In genomic region chr1:28259252-28259934, GRCh38 we compare ENCODE assay signal across 1 cellular context.
TF ChIP-seq lines count a peak whose summit lies in the region.

SESN2 (plus strand) TSS chr1:28259518; CDS start chr1:28259848, 330 bp downstream.

TF ChIP-seq in K562, 482 proteins besides CTCF, POLR2A, EP300 and RAD21 (continued from another document and continues in another):
- TF ChIP-seq ZNF280A (IDR thresholded peaks at IDR 0.05; ENCODE audit: low read depth, partially characterized antibody), result no peak
- peak; percentile 100 for TF ChIP-seq ATF4 (CRISPR knock-in tag; IDR thresholded peaks at IDR 0.05)
- no peak for TF ChIP-seq KLF10 (CRISPR knock-in tag; IDR thresholded peaks at IDR 0.05)
- no peak for TF ChIP-seq SNRNP70 (optimal IDR thresholded peaks at IDR 0.05; ENCODE audit: low read depth, low read length)
- no peak for TF ChIP-seq SAFB2 (IDR thresholded peaks at IDR 0.05; ENCODE audit: borderline replicate concordance, low read depth, low read length, severe bottlenecking)
- TF ChIP-seq HSF4 (CRISPR knock-in tag; IDR thresholded peaks at IDR 0.05; ENCODE audit: borderline replicate concordance), result no peak
- TF ChIP-seq ZNF592 (IDR thresholded peaks at IDR 0.05), result no peak
- no peak for TF ChIP-seq STAT5A (IDR thresholded peaks at IDR 0.05; ENCODE audit: borderline replicate concordance, low read length)
- no peak for TF ChIP-seq ZNF277 (CRISPR knock-in tag; IDR thresholded peaks at IDR 0.05; ENCODE audit: borderline replicate concordance)
- no peak for TF ChIP-seq KLF16 (IDR thresholded peaks at IDR 0.05)
- TF ChIP-seq E2F5 (CRISPR knock-in tag; IDR thresholded peaks at IDR 0.05), result 0 out of 2 replicates have a peak, but pooled peaks have one; percentile 54
- TF ChIP-seq L3MBTL2 (IDR thresholded peaks at IDR 0.05), result no peak
- no peak for TF ChIP-seq TFAM (CRISPR knock-in tag; conservative IDR thresholded peaks at IDR 0.05)
- TF ChIP-seq GMEB1 (CRISPR knock-in tag; IDR thresholded peaks at IDR 0.05), result no peak
- peak; percentile 50 to 67; a peak in 3 of 4 replicates for TF ChIP-seq TBL1XR1 (IDR thresholded peaks at IDR 0.05; ENCODE audit: low read length in 2 of 2)
- TF ChIP-seq ZBTB43 (CRISPR knock-in tag; IDR thresholded peaks at IDR 0.05), result no peak
- no peak; the same call in none of the 2 replicates for TF ChIP-seq RFX5 (IDR thresholded peaks at IDR 0.05; ENCODE audit: low read depth, low read length)
- TF ChIP-seq NFRKB (IDR thresholded peaks at IDR 0.05; ENCODE audit: low read depth), result no peak
- TF ChIP-seq U2AF1 (optimal IDR thresholded peaks at IDR 0.05; ENCODE audit: low read depth, low read length), result peak; percentile 97
- no peak for TF ChIP-seq HDAC2 (IDR thresholded peaks at IDR 0.05)
- peak; percentile 97 for TF ChIP-seq RBFOX2 (IDR thresholded peaks at IDR 0.05; ENCODE audit: low read depth, low read length)
- no peak for TF ChIP-seq ZNF780A (CRISPR knock-in tag; IDR thresholded peaks at IDR 0.05)
- no peak for TF ChIP-seq FUS (optimal IDR thresholded peaks at IDR 0.05; ENCODE audit: low read depth, low read length)
- TF ChIP-seq TAL1 (IDR thresholded peaks at IDR 0.05), result no peak
- no peak; the same call in 1 of the 2 replicates for TF ChIP-seq SRSF1 (IDR thresholded peaks at IDR 0.05; ENCODE audit: low read depth, low read length)
- peak; percentile 68 for TF ChIP-seq ETS1 (conservative IDR thresholded peaks at IDR 0.05; ENCODE audit: control insufficient read depth, low read depth, low read length)
- TF ChIP-seq TEAD1 (CRISPR knock-in tag; IDR thresholded peaks at IDR 0.05), result no peak; a peak in 2 of 4 replicates
- no peak for TF ChIP-seq PURB (CRISPR knock-in tag; IDR thresholded peaks at IDR 0.05; ENCODE audit: low read depth)
- no peak for TF ChIP-seq ZNF24 (IDR thresholded peaks at IDR 0.05)
- no peak for TF ChIP-seq ARNT (IDR thresholded peaks at IDR 0.05)
- no peak for TF ChIP-seq PCBP2 (IDR thresholded peaks at IDR 0.05; ENCODE audit: low read depth, low read length, poor library complexity, severe bottlenecking)
- TF ChIP-seq FOXP1 (CRISPR knock-in tag; IDR thresholded peaks at IDR 0.05), result no peak; the same call in 1 of the 2 replicates
- TF ChIP-seq CHAMP1 (IDR thresholded peaks at IDR 0.05), result no peak
- peak; percentile 67; the same call in 1 of the 2 replicates for TF ChIP-seq NR3C1 (CRISPR knock-in tag; IDR thresholded peaks at IDR 0.05)
- TF ChIP-seq KDM1A (IDR thresholded peaks at IDR 0.05), result no peak
- TF ChIP-seq MTF1 (CRISPR knock-in tag; IDR thresholded peaks at IDR 0.05; ENCODE audit: borderline replicate concordance), result no peak
- TF ChIP-seq ZNF766 (CRISPR knock-in tag; conservative IDR thresholded peaks at IDR 0.05), result peak; percentile 86; the same call in 1 of the 2 replicates
- TF ChIP-seq HDAC3 (IDR thresholded peaks at IDR 0.05; ENCODE audit: borderline replicate concordance, partially characterized antibody), result no peak
- peak; percentile 64 for TF ChIP-seq POU5F1 (IDR thresholded peaks at IDR 0.05; ENCODE audit: borderline replicate concordance, low read depth, low read length, partially characterized antibody)
- no peak for TF ChIP-seq CEBPZ (IDR thresholded peaks at IDR 0.05; ENCODE audit: borderline replicate concordance, low read depth, low read length)
- TF ChIP-seq TRIM28 (IDR thresholded peaks at IDR 0.05), result no peak
- no peak; the same call in 1 of the 2 replicates for TF ChIP-seq ELF2 (CRISPR knock-in tag; IDR thresholded peaks at IDR 0.05)
- peak; percentile 93 for TF ChIP-seq MEIS2 (IDR thresholded peaks at IDR 0.05; ENCODE audit: partially characterized antibody)
